In genomic region chr17:38739305-38739704, GRCh38 we compare ENCODE assay signal across 30 cellular contexts.
"Had no signal": no experiment of that assay in that cellular context is flagged by ENCODE, and none has a peak within 500 bp of the region (broad histone marks: within the 10 kb centered on the region; RNA-seq: fewer than 3 reads in every experiment).

No MANE protein-coding gene starts in this region.

- FAIRE-seq: TTC549 had no signal

- H3K9ac ChIP-seq: SK-N-SH had no signal

- DNase-seq: activated CD4-positive, alpha-beta T cell treated with anti-CD3 and anti-CD28 coated beads, Interleukin-2, amount 10 ng/mL, durations not matched to agents 24 days and 14 days; activated CD4-positive, alpha-beta T cell treated with anti-CD3 and anti-CD28 coated beads, Interleukin-2, amount 50 U/mL, for 4 hours; activated CD8-positive, alpha-beta T cell treated with anti-CD3 and anti-CD28 coated beads for 36 hours; activated gamma-delta T cell; activated naive CD4-positive, alpha-beta T cell treated with Interleukin-2 at 50 U/mL for 16 hours; activated naive CD8-positive, alpha-beta T cell treated with anti-CD3 and anti-CD28 coated beads, Interleukin-2, amount 10 ng/mL, durations not matched to agents 7 days and 5 days; activated T-cell treated with anti-CD3 and anti-CD28 coated beads, Interleukin-2, amount 50 U/mL, for 1 hour; activated T-cell treated with anti-CD3 and anti-CD28 coated beads, Interleukin-2, amount 50 U/mL, for 72 hours; amygdala; Kasumi-1; KG1; MG63; NCI-H1048; NCI-H1105 treated with DMSO at 0.1 percent for 48 hours; NCI-H1436; NCI-H1694; NCI-H1930; NCI-H2081 treated with DMSO at 0.1 percent for 48 hours; NCI-H226; NCI-H446 treated with DMSO at 0.1 percent for 48 hours; NCI-H524; NCI-H69; RPMI8226; SHP77 treated with DMSO at 0.1 percent for 48 hours; SK-N-SH had no signal

- H3K4me2 ChIP-seq: SK-N-SH had no signal

- H3K27me3 ChIP-seq: ascending aorta, cardiac muscle cell, MG63, SJSA1 had no signal

- H3K27ac ChIP-seq: ascending aorta, cardiac muscle cell, SJSA1 had no signal

- ATAC-seq: activated CD8-positive, alpha-beta T cell treated with anti-CD3 and anti-CD28 coated beads for 36 hours; activated T-cell treated with anti-CD3 and anti-CD28 coated beads, Interleukin-2, amount 50 U/mL, for 72 hours; Panc1 had no signal

- H3K9me3 ChIP-seq: ascending aorta, MG63, SJSA1, SK-N-SH had no signal

- H3K4me3 ChIP-seq: ascending aorta, cardiac muscle cell, MG63, SJSA1 had no signal
